In genomic region chr10:22365233-22365632, GRCh38 we compare ENCODE assay signal across 14 cellular contexts. TPM values are rescaled to one million over a fixed set of nuclear protein-coding genes. Genes with fewer than 3 reads are reported as not detected.
DNase-seq lines count a peak whose midpoint lies in the region; ATAC-seq and TF ChIP-seq lines count a peak whose summit lies in the region.
"Had no signal": no experiment of that assay in that cellular context is flagged by ENCODE, and none has a peak within 500 bp of the region (broad histone marks: within the 10 kb centered on the region; RNA-seq: fewer than 3 reads in every experiment).

No MANE protein-coding gene starts in this region.

- ATAC-seq in heart left ventricle (peak in 3 of 4 donors; percentile 32 to 56 (median 50)), HG02981 (IDR thresholded peaks at IDR 0.05; ENCODE audit: unreplicated experiment) (peak; percentile 58), upper lobe of right lung (peak; percentile 61), foreskin keratinocyte (no peak)
- ATAC-seq: activated CD4-positive, CD25-positive, alpha-beta regulatory T cell treated with anti-CD3 and anti-CD28 coated beads, Interleukin-2, amount 50 U/mL, for 24 hours had no signal

- TF ChIP-seq POLR2A in heart left ventricle (IDR thresholded peaks at IDR 0.05) = no peak

- intact Hi-C loops in heart left ventricle (cut with DNase I) = no loop called here
- intact Hi-C loops in left ventricle myocardium inferior (cut with micrococcal nuclease) = no loop called here
- intact Hi-C loops in upper lobe of right lung (cut with DNase I) = no loop called here

- H3K4me3 ChIP-seq in heart left ventricle (no peak overlapping the region), left ventricle myocardium inferior (no peak overlapping the region), upper lobe of right lung (no peak overlapping the region), coronary artery (no peak overlapping the region)
- H3K4me3 ChIP-seq: suprapubic skin had no signal

- DNase-seq in heart left ventricle (no peak), left ventricle myocardium inferior (no peak), NOMO-1 treated with dmso at 0.1 percent for 144 hours (lab: John Stamatoyannopoulos, UW; ENCODE audit: unreplicated experiment) (peak; percentile 61), upper lobe of right lung (no peak), coronary artery (ENCODE audit: low spot score) (no peak), foreskin keratinocyte (no peak)
- no peak for DNase-seq in activated CD4-positive, CD25-positive, alpha-beta regulatory T cell (lab: John Stamatoyannopoulos, UW)
- DNase-seq: activated gamma-delta T cell treated with Interleukin-2 at 50 U/mL for 16 hours; NCI-H2081; stimulated activated CD4-positive, alpha-beta T cell treated with anti-CD3 and anti-CD28 coated beads, Interleukin-4, amount 100 ng/mL, for 24 hours had no signal

- H3K36me3 ChIP-seq in heart left ventricle (no peaks in the 10 kb centered on the region), left ventricle myocardium inferior (no peaks in the 10 kb centered on the region), upper lobe of right lung (no peaks in the 10 kb centered on the region)
- H3K36me3 ChIP-seq: neutrophil, suprapubic skin had no signal

- WGBS in heart left ventricle, 4 donors = 87 to 94% (median 92%) methylated on average over 1 of the region's 1 CpG

- H3K27me3 ChIP-seq in heart left ventricle = peaks cover 0 to 21% (median 0%) of the 10 kb centered on the region in 9 donors
- peaks cover 14% of the 10 kb centered on the region for H3K27me3 ChIP-seq in left ventricle myocardium inferior (ENCODE audit: low read depth)
- peaks cover 6% of the 10 kb centered on the region for H3K27me3 ChIP-seq in upper lobe of right lung
- peaks cover 6% of the 10 kb centered on the region for H3K27me3 ChIP-seq in foreskin keratinocyte
- H3K27me3 ChIP-seq: neutrophil had no signal

- no peaks in the 10 kb centered on the region for H3K9me3 ChIP-seq in heart left ventricle
- no peaks in the 10 kb centered on the region for H3K9me3 ChIP-seq in left ventricle myocardium inferior (replicated peaks)
- no peaks in the 10 kb centered on the region for H3K9me3 ChIP-seq in upper lobe of right lung
- H3K9me3 ChIP-seq: neutrophil, suprapubic skin had no signal

- TF ChIP-seq CTCF in heart left ventricle (IDR thresholded peaks at IDR 0.05) = no peak
- no peak for TF ChIP-seq CTCF in left ventricle myocardium inferior (IDR thresholded peaks at IDR 0.05; ENCODE audit: borderline replicate concordance)
- TF ChIP-seq CTCF in upper lobe of right lung (IDR thresholded peaks at IDR 0.05) = no peak
- TF ChIP-seq CTCF in coronary artery (IDR thresholded peaks at IDR 0.05) = no peak
- no peak for TF ChIP-seq CTCF in foreskin keratinocyte (conservative IDR thresholded peaks at IDR 0.05)

- peaks cover 0 to 5% (median 0%) of the 10 kb centered on the region in 12 donors for H3K4me1 ChIP-seq in heart left ventricle
- H3K4me1 ChIP-seq in left ventricle myocardium inferior = no peaks in the 10 kb centered on the region
- no peaks in the 10 kb centered on the region for H3K4me1 ChIP-seq in upper lobe of right lung
- no peaks in the 10 kb centered on the region for H3K4me1 ChIP-seq in foreskin keratinocyte
- H3K4me1 ChIP-seq: suprapubic skin had no signal

- H3K27ac ChIP-seq in heart left ventricle (no peak overlapping the region), left ventricle myocardium inferior (replicated peaks) (no peak overlapping the region), upper lobe of right lung (no peak overlapping the region), coronary artery (no peak overlapping the region), foreskin keratinocyte (no peak overlapping the region)
- H3K27ac ChIP-seq: neutrophil, suprapubic skin had no signal

RNA-seq across cellular contexts. Expression of gene SPAG6, which starts 19.9 kb away (rescaled TPM):
- total RNA-seq in heart left ventricle (under 1 TPM in 1 of 9 donors, not detected in 8; 0.42 TPM), left ventricle myocardium inferior (not detected), upper lobe of right lung (not detected), foreskin keratinocyte (not detected in 2 replicates)
- polyA plus RNA-seq in heart left ventricle (not detected), foreskin keratinocyte (not detected in 2 replicates)

RNA-seq across cellular contexts. Expression of gene BMI1, which starts 44.3 kb away (rescaled TPM):
- total RNA-seq in heart left ventricle (10 to 100 TPM; 27.2 to 48.5 (median 31.1) TPM), left ventricle myocardium inferior (33.3 TPM), upper lobe of right lung (50.9 TPM), foreskin keratinocyte (31.5 and 31.8 TPM in 2 replicates)
- polyA plus RNA-seq in heart left ventricle (10 to 100 TPM; 10.6 to 35.4 TPM), foreskin keratinocyte (8.5 and 11.2 TPM in 2 replicates)

RNA-seq across cellular contexts. Expression of gene COMMD3, which starts 49.0 kb away (rescaled TPM):
- total RNA-seq in heart left ventricle = 10 to 100 TPM; 44.4 to 88.3 (median 74.1) TPM
- polyA plus RNA-seq in heart left ventricle = 10 to 100 TPM; 64.4 to 88.5 TPM
- 89.7 TPM for total RNA-seq in left ventricle myocardium inferior
- total RNA-seq in upper lobe of right lung = 44.8 TPM
- 42.0 and 47.5 TPM in 2 replicates for total RNA-seq in foreskin keratinocyte
- polyA plus RNA-seq in foreskin keratinocyte = 53.7 and 54.6 TPM in 2 replicates
